13 cellular contexts compared by ENCODE assay signal in the genomic region with DNA sequence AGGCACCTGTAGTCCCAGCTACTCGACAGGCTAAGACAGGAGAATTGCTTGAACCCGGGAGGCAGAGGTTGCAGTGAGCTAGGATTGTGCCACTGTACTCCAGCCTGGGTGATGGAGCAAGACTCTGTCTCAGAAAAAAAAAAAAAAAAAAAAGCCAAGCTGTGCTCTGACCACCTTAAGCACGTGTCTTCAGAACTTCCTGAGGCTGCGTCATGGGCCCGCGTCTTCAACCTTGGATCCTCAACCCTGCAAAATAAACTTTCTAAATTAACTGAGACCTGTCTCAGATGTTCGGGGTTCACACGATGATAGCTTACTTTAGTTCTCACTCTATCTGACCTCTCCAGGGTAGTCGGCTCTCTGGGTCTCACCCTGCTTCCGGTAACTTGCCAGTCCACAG.
A peak's percentile ranks its signal among the peaks of the same experiment; 100 is the strongest.
DNase-seq lines count a peak whose midpoint lies in the region; ATAC-seq, FAIRE-seq and TF ChIP-seq lines count a peak whose summit lies in the region.
"Had no signal": no experiment of that assay in that cellular context is flagged by ENCODE, and none has a peak within 500 bp of the region (broad histone marks: within the 10 kb centered on the region; RNA-seq: fewer than 3 reads in every experiment).

No MANE protein-coding gene starts in this region.

- H3K36me3 ChIP-seq in heart left ventricle, result no peaks in the 10 kb centered on the region

- peaks cover 0 to 46% (median 0%) of the 10 kb centered on the region in 12 donors for H3K4me1 ChIP-seq in heart left ventricle

- H3K9me3 ChIP-seq in heart left ventricle, result no peaks in the 10 kb centered on the region

- TF ChIP-seq CTCF in heart left ventricle (IDR thresholded peaks at IDR 0.05), result no peak

- no peaks in the 10 kb centered on the region for H3K36me3 Mint-ChIP-seq in stimulated activated memory B cell treated with anti-CD40 and anti-IgM and Interleukin-4, amounts not matched to agents 10 μg/mL and 1 μg/mL and 100 μg/mL, for 72 hours

- peak overlapping the region; percentile 23 for H3K27ac Mint-ChIP-seq in stimulated activated memory B cell treated with anti-CD40 and anti-IgM and Interleukin-4, amounts not matched to agents 10 μg/mL and 1 μg/mL and 100 μg/mL, for 72 hours

- no peak overlapping the region for H3K4me3 ChIP-seq in heart left ventricle

- no peak overlapping the region for H3K4me3 Mint-ChIP-seq in stimulated activated memory B cell treated with anti-CD40 and anti-IgM and Interleukin-4, amounts not matched to agents 10 μg/mL and 1 μg/mL and 100 μg/mL, for 72 hours
- H3K4me3 Mint-ChIP-seq: H9 had no signal

- H3K9me3 Mint-ChIP-seq in stimulated activated memory B cell treated with anti-CD40 and anti-IgM and Interleukin-4, amounts not matched to agents 10 μg/mL and 1 μg/mL and 100 μg/mL, for 72 hours, result no peaks in the 10 kb centered on the region
- H3K9me3 Mint-ChIP-seq: H9 had no signal

- TF ChIP-seq POLR2A in heart left ventricle (IDR thresholded peaks at IDR 0.05), result no peak

- no peaks in the 10 kb centered on the region for H3K27me3 ChIP-seq in heart left ventricle

- no peaks in the 10 kb centered on the region for H3K27me3 Mint-ChIP-seq in stimulated activated memory B cell treated with anti-CD40 and anti-IgM and Interleukin-4, amounts not matched to agents 10 μg/mL and 1 μg/mL and 100 μg/mL, for 72 hours

- WGBS in heart left ventricle, 4 donors, result 85 to 89% (median 87%) methylated on average over 10 of the region's 10 CpGs

- H3K4me1 Mint-ChIP-seq in stimulated activated memory B cell treated with anti-CD40 and anti-IgM and Interleukin-4, amounts not matched to agents 10 μg/mL and 1 μg/mL and 100 μg/mL, for 72 hours, result peaks cover 37% of the 10 kb centered on the region

- no peak overlapping the region for H3K27ac ChIP-seq in heart left ventricle

- no peak for FAIRE-seq in HTR-8/SVneo (lab: Jason Lieb, UNC)

- DNase-seq in activated gamma-delta T cell treated with Interleukin-2 at 50 U/mL for 16 hours, result peak; percentile 35
- no peak for DNase-seq in activated gamma-delta T cell (lab: John Stamatoyannopoulos, UW)
- DNase-seq in activated CD8-positive, alpha-beta memory T cell treated with anti-CD3 and anti-CD28 coated beads, Interleukin-2, amount 50 U/mL, for 4 hours, result peak; percentile 44
- peak; percentile 10 for DNase-seq in effector CD4-positive, alpha-beta T cell
- DNase-seq in HTR-8/SVneo (ENCODE audit: insufficient read length, low spot score), result no peak
- DNase-seq in heart left ventricle, result no peak
- DNase-seq: cortex of kidney, H9, midbrain, MM.1S, NCI-H226 had no signal

- peak; percentile 4 for ATAC-seq in stimulated activated memory B cell treated with anti-CD40 and anti-IgM and Interleukin-4, amounts not matched to agents 10 μg/mL and 1 μg/mL and 100 μg/mL, for 72 hours
- ATAC-seq in HG03135 (IDR thresholded peaks at IDR 0.05; ENCODE audit: unreplicated experiment) (no peak), heart left ventricle (no peak)

- intact Hi-C loops in heart left ventricle (cut with DNase I), result no loop called here

Comparison
In these comparisons a context has a peak if more than half of its experiments do, and no peak if none do; other contexts are left out.
1. DNase-seq: peak in activated gamma-delta T cell treated with Interleukin-2 at 50 U/mL for 16 hours (single experiment), activated CD8-positive, alpha-beta memory T cell treated with anti-CD3 and anti-CD28 coated beads, Interleukin-2, amount 50 U/mL, for 4 hours (single experiment) and effector CD4-positive, alpha-beta T cell (single experiment); none in activated gamma-delta T cell (single experiment), HTR-8/SVneo (single experiment) and heart left ventricle (0 of 5).